Comparison of ENCODE assay signal across 10 cellular contexts in the genomic region with DNA sequence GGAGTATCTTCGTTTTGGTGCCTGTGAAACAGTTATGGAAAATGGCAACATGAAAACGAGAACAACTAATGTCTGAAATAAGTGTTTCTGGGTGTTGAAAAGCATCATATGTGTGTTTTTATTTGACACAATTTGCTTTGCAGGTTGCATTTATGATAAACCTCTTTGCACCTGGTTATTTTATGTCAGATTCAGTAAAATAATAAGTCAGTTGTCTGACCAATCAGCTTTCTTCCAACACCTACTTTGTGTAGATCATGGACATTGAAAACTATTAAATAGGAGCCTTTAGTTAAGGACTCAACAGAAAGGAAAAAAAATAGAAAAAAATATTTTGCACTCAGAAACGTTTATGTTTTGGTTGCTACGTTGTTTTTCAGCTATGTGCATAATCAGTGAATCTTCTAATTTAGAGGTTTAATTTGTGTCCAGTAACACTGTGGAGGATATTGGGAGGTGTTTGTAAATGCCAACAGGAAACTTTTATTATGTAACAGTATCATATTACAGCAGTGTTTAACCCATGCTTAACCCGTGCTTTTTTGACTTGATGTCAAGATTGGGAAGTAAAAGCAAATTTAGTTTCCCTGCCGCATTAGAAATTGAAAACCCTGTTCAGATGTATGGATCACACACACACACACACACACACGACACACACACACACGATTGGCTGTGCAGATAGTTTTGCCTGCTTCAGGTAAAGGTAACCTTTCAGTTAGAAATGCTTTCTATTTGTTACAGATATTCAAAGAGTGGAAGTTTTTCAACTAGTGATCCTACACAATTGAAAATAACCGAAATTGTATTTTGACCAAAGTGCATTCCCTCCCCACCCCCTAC. TPM values are rescaled to one million over a fixed set of nuclear protein-coding genes. Genes with fewer than 3 reads are reported as not detected.
DNase-seq lines count a peak whose midpoint lies in the region; FAIRE-seq and TF ChIP-seq lines count a peak whose summit lies in the region.
"Had no signal": no experiment of that assay in that cellular context is flagged by ENCODE, and none has a peak within 500 bp of the region (broad histone marks: within the 10 kb centered on the region; RNA-seq: fewer than 3 reads in every experiment).

No MANE protein-coding gene starts in this region.

- H3K27me3 Mint-ChIP-seq in astrocyte (ENCODE audit: low read depth, unreplicated experiment): no peaks in the 10 kb centered on the region

- H2AFZ ChIP-seq in astrocyte (ENCODE audit: low read depth, low read length): no peak overlapping the region

- H3K27ac ChIP-seq in astrocyte (ENCODE audit: low read depth, low read length) (no peak overlapping the region), layer of hippocampus (ENCODE audit: low read depth, low read length) (peak overlapping the region; percentile 76), colonic mucosa (no peak overlapping the region)

- H3K36me3 ChIP-seq in astrocyte (ENCODE audit: insufficient read depth, low read length) (no peaks in the 10 kb centered on the region), colonic mucosa (no peaks in the 10 kb centered on the region)
- H3K36me3 ChIP-seq: cardiac muscle cell, sigmoid colon had no signal

- no peaks in the 10 kb centered on the region for H3K9me3 Mint-ChIP-seq in astrocyte (ENCODE audit: unreplicated experiment)

- peaks cover 27% of the 10 kb centered on the region for H3K4me1 Mint-ChIP-seq in astrocyte (ENCODE audit: low read depth, unreplicated experiment)

- H3K4me2 ChIP-seq in astrocyte (ENCODE audit: low read length): peak overlapping the region; percentile 97

- H3K4me3 ChIP-seq in AG10803 (ENCODE audit: low read length): peak overlapping the region; percentile 87
- H3K4me3 ChIP-seq in astrocyte (ENCODE audit: insufficient read depth, low read depth, low read length): peak overlapping the region; percentile 68
- H3K4me3 ChIP-seq in colonic mucosa: no peak overlapping the region

- H3K79me2 ChIP-seq in astrocyte (ENCODE audit: insufficient read depth, low read length): peaks cover 68% of the 10 kb centered on the region

- H3K27me3 ChIP-seq in astrocyte (ENCODE audit: insufficient read depth, low read length) (no peaks in the 10 kb centered on the region), layer of hippocampus (ENCODE audit: control insufficient read depth, insufficient read depth, low read length) (no peaks in the 10 kb centered on the region), colonic mucosa (no peaks in the 10 kb centered on the region)
- H3K27me3 ChIP-seq: cardiac muscle cell, sigmoid colon had no signal

- no peak for DNase-seq in AG10803 (ENCODE audit: low read depth)
- peak; percentile 33 for DNase-seq in HT-29 (ENCODE audit: low spot score)
- DNase-seq in astrocyte (ENCODE audit: low read depth): peak; percentile 6
- DNase-seq in NCI-H187 treated with DMSO at 0.1 percent for 48 hours (lab: John Stamatoyannopoulos, UW): no peak
- no peak for DNase-seq in colonic mucosa
- no peak for DNase-seq in T1000 (lab: John Stamatoyannopoulos, UW)
- no peak for DNase-seq in stimulated activated CD4-positive, alpha-beta T cell treated with anti-CD3 and anti-CD28 coated beads, Interleukin-2, amount 100 ng/mL, for 48 hours
- DNase-seq: sigmoid colon had no signal

- intact Hi-C loops in colonic mucosa (cut with DNase I): loop anchor here (10.0 kb wide), 2 partner anchors 285 to 415 kb away; no protein-coding TSS in a partner anchor

- no peak overlapping the region for H3K27ac Mint-ChIP-seq in astrocyte (ENCODE audit: unreplicated experiment)

- FAIRE-seq in astrocyte (lab: Jason Lieb, UNC): no peak

- H3K36me3 Mint-ChIP-seq in astrocyte (ENCODE audit: low read depth, unreplicated experiment): no peaks in the 10 kb centered on the region

- H3K4me1 ChIP-seq in astrocyte (ENCODE audit: insufficient read depth, low read length) (peaks cover 16% of the 10 kb centered on the region), colonic mucosa (no peaks in the 10 kb centered on the region)

- H4K20me1 ChIP-seq in astrocyte (ENCODE audit: insufficient read depth, low read length): peaks cover 51% of the 10 kb centered on the region

- H3K9me3 ChIP-seq in astrocyte (ENCODE audit: insufficient read depth, low read depth, low read length) (no peaks in the 10 kb centered on the region), colonic mucosa (no peaks in the 10 kb centered on the region)
- H3K9me3 ChIP-seq: sigmoid colon had no signal

- H3K4me3 Mint-ChIP-seq in astrocyte (ENCODE audit: unreplicated experiment): peak overlapping the region; percentile 99

- H3K9ac ChIP-seq in astrocyte (ENCODE audit: low read length): no peak overlapping the region
- no peak overlapping the region for H3K9ac ChIP-seq in colonic mucosa (ENCODE audit: low read depth in 2 of 2, low read length in 2 of 2)

- TF ChIP-seq CTCF in AG10803 (conservative IDR thresholded peaks at IDR 0.05; ENCODE audit: low read length) (no peak), astrocyte (IDR thresholded peaks at IDR 0.05; ENCODE audit: insufficient read depth, low read depth, low read length) (no peak), colonic mucosa (IDR thresholded peaks at IDR 0.05) (no peak)

RNA-seq across cellular contexts. Expression of gene PKP4, which starts 2.6 kb away (rescaled TPM):
- total RNA-seq in HT-29 (2014; rRNA removed; shearing (Covaris generic)): 111 and 112 TPM in 2 replicates
- total RNA-seq in astrocyte: 34.0 and 38.4 TPM in 2 replicates
- total RNA-seq in colonic mucosa: 10 to 100 TPM; 43.7 to 67.3 TPM

RNA-seq across cellular contexts. Expression of gene CCDC148, which starts 2.8 kb away (rescaled TPM):
- 1.4 and 5.5 TPM in 2 replicates for total RNA-seq in HT-29 (2014; rRNA removed; shearing (Covaris generic))
- 1.4 and 2.4 TPM in 2 replicates for total RNA-seq in astrocyte
- under 1 TPM; 0.13 to 0.49 TPM for total RNA-seq in colonic mucosa

Comparison
In these comparisons a context has a peak if more than half of its experiments do, and no peak if none do; other contexts are left out.
1. DNase-seq: peak in HT-29 (single experiment) and astrocyte (single experiment); none in AG10803 (single experiment), NCI-H187 treated with DMSO at 0.1 percent for 48 hours (single experiment), colonic mucosa (single experiment), T1000 (single experiment) and stimulated activated CD4-positive, alpha-beta T cell treated with anti-CD3 and anti-CD28 coated beads, Interleukin-2, amount 100 ng/mL, for 48 hours (0 of 2).